In the genomic region with DNA sequence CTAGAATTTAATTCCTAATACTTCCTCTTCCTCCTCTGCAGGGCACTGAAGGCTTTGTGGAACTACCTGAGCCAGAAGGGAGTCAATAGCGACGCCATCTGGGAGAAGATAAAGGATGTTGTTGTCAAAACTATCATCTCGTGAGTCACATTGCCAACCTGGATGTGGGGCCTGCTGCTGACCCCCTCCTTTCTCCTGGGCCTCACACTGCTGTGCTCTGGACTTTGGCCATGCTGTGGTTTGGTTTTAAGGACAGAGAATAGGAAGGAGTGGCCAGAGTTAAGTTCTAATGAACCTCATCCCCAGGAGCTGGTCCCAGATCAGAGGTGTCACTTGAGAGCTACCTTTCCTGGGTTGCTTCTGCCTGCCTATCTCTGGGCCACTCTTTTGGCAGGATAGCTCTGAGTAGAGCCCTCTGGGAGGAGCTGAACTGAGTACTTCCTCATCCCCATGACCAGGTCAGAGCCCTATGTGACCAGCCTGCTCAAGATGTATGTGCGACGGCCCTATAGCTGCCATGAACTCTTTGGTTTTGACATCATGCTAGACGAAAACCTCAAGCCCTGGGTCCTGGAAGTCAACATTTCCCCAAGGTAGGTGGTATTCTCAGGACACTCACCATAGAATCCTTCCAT, we compare ENCODE assay signal across 1 cellular context.
TF ChIP-seq lines count a peak whose summit lies in the region.

No MANE protein-coding gene starts in this region.

TF ChIP-seq in HepG2, 621 proteins besides CTCF, POLR2A, EP300 and RAD21 (continued from another document and continues in another):
- TF ChIP-seq ZNF331 (CRISPR knock-in tag; IDR thresholded peaks at IDR 0.05) (peak; percentile 80; the same call in 1 of the 2 replicates), ZKSCAN8 (CRISPR knock-in tag; IDR thresholded peaks at IDR 0.05; ENCODE audit: borderline replicate concordance) (no peak; the same call in 1 of the 2 replicates), HNRNPH1 (optimal IDR thresholded peaks at IDR 0.05; ENCODE audit: low read depth, low read length) (no peak), ZSCAN22 (CRISPR knock-in tag; IDR thresholded peaks at IDR 0.05) (no peak), TOE1 (CRISPR knock-in tag; IDR thresholded peaks at IDR 0.05) (no peak), HOXA3 (CRISPR knock-in tag; IDR thresholded peaks at IDR 0.05) (peak; percentile 81), RXRB (CRISPR knock-in tag; IDR thresholded peaks at IDR 0.05; ENCODE audit: borderline replicate concordance) (peak; percentile 87), ARHGAP35 (CRISPR knock-in tag; IDR thresholded peaks at IDR 0.05; ENCODE audit: borderline replicate concordance) (0 out of 2 replicates have a peak, but pooled peaks have one; percentile 13), AGO2 (optimal IDR thresholded peaks at IDR 0.05; ENCODE audit: low read depth, low read length) (no peak), DPF2 (CRISPR knock-in tag; IDR thresholded peaks at IDR 0.05; ENCODE audit: borderline replicate concordance, low read depth) (no peak), ZNF605 (CRISPR knock-in tag; IDR thresholded peaks at IDR 0.05) (no peak), SRSF9 (IDR thresholded peaks at IDR 0.05; ENCODE audit: borderline replicate concordance, insufficient read depth, low read depth, low read length, poor library complexity, severe bottlenecking) (no peak), ZNF501 (CRISPR knock-in tag; IDR thresholded peaks at IDR 0.05) (peak; percentile 87), IKZF1 (IDR thresholded peaks at IDR 0.05) (no peak), ZNF883 (CRISPR knock-in tag; IDR thresholded peaks at IDR 0.05; ENCODE audit: not compliant biosample characterization) (no peak), ZNF430 (CRISPR knock-in tag; IDR thresholded peaks at IDR 0.05) (0 out of 2 replicates have a peak, but pooled peaks have one; percentile 35), TCF12 (IDR thresholded peaks at IDR 0.05) (no peak), TCF12 (CRISPR knock-in tag; IDR thresholded peaks at IDR 0.05) (no peak; the same call in 1 of the 2 replicates), ZNF879 (CRISPR knock-in tag; IDR thresholded peaks at IDR 0.05) (no peak), PAWR (CRISPR knock-in tag; IDR thresholded peaks at IDR 0.05; ENCODE audit: borderline replicate concordance) (no peak), ZSCAN20 (CRISPR knock-in tag; IDR thresholded peaks at IDR 0.05; ENCODE audit: borderline replicate concordance) (no peak), KAT8 (CRISPR knock-in tag; IDR thresholded peaks at IDR 0.05) (peak; percentile 78), DNMT1 (CRISPR knock-in tag; IDR thresholded peaks at IDR 0.05) (no peak), ZNF280B (CRISPR knock-in tag; IDR thresholded peaks at IDR 0.05; ENCODE audit: borderline replicate concordance) (no peak), REXO4 (CRISPR knock-in tag; IDR thresholded peaks at IDR 0.05; ENCODE audit: borderline replicate concordance) (no peak), NFE2L2 (IDR thresholded peaks at IDR 0.05; ENCODE audit: low read length) (no peak), ZNF263 (CRISPR knock-in tag; IDR thresholded peaks at IDR 0.05) (peak; percentile 55), ZSCAN5A (CRISPR knock-in tag; IDR thresholded peaks at IDR 0.05; ENCODE audit: borderline replicate concordance) (no peak), ZNF350 (CRISPR knock-in tag; IDR thresholded peaks at IDR 0.05; ENCODE audit: borderline replicate concordance, low read depth) (peak; percentile 73; the same call in 1 of the 2 replicates), EZH2 (conservative IDR thresholded peaks at IDR 0.05; ENCODE audit: low read depth, low read length) (no peak), ZIK1 (CRISPR knock-in tag; IDR thresholded peaks at IDR 0.05; ENCODE audit: borderline replicate concordance, low read depth) (no peak), SP5 (CRISPR knock-in tag; IDR thresholded peaks at IDR 0.05; ENCODE audit: borderline replicate concordance, low read depth) (peak; percentile 67), ZNF850 (CRISPR knock-in tag; conservative IDR thresholded peaks at IDR 0.05) (no peak), MTF1 (CRISPR knock-in tag; IDR thresholded peaks at IDR 0.05) (no peak), THYN1 (CRISPR knock-in tag; IDR thresholded peaks at IDR 0.05; ENCODE audit: borderline replicate concordance, low read depth) (no peak), ZBTB44 (CRISPR knock-in tag; IDR thresholded peaks at IDR 0.05) (0 out of 2 replicates have a peak, but pooled peaks have one; percentile 62), KDM5B (CRISPR knock-in tag; IDR thresholded peaks at IDR 0.05; ENCODE audit: borderline replicate concordance) (0 out of 2 replicates have a peak, but pooled peaks have one; percentile 17), ZNF780A (CRISPR knock-in tag; IDR thresholded peaks at IDR 0.05) (no peak), ZNF276 (CRISPR knock-in tag; IDR thresholded peaks at IDR 0.05; ENCODE audit: low read depth) (no peak), KMT2B (CRISPR knock-in tag; IDR thresholded peaks at IDR 0.05) (no peak), ZNF224 (CRISPR knock-in tag; IDR thresholded peaks at IDR 0.05) (no peak), SOX5 (CRISPR knock-in tag; IDR thresholded peaks at IDR 0.05; ENCODE audit: borderline replicate concordance) (peak; percentile 92), MXD4 (CRISPR knock-in tag; IDR thresholded peaks at IDR 0.05) (no peak), ZNF33A (CRISPR knock-in tag; IDR thresholded peaks at IDR 0.05; ENCODE audit: borderline replicate concordance) (no peak), ATF7-NPFF (CRISPR knock-in tag; IDR thresholded peaks at IDR 0.05; ENCODE audit: low read depth) (0 out of 2 replicates have a peak, but pooled peaks have one; percentile 39)
- TF ChIP-seq, protein P1, sequence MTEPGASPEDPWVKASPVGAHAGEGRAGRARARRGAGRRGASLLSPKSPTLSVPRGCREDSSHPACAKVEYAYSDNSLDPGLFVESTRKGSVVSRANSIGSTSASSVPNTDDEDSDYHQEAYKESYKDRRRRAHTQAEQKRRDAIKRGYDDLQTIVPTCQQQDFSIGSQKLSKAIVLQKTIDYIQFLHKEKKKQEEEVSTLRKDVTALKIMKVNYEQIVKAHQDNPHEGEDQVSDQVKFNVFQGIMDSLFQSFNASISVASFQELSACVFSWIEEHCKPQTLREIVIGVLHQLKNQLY (CRISPR knock-in tag; IDR thresholded peaks at IDR 0.05), result no peak
- TF ChIP-seq, protein P2, sequence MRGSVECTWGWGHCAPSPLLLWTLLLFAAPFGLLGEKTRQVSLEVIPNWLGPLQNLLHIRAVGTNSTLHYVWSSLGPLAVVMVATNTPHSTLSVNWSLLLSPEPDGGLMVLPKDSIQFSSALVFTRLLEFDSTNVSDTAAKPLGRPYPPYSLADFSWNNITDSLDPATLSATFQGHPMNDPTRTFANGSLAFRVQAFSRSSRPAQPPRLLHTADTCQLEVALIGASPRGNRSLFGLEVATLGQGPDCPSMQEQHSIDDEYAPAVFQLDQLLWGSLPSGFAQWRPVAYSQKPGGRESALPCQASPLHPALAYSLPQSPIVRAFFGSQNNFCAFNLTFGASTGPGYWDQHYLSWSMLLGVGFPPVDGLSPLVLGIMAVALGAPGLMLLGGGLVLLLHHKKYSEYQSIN (CRISPR knock-in tag; IDR thresholded peaks at IDR 0.05; ENCODE audit: borderline replicate concordance), result no peak
- TF ChIP-seq, protein P3, sequence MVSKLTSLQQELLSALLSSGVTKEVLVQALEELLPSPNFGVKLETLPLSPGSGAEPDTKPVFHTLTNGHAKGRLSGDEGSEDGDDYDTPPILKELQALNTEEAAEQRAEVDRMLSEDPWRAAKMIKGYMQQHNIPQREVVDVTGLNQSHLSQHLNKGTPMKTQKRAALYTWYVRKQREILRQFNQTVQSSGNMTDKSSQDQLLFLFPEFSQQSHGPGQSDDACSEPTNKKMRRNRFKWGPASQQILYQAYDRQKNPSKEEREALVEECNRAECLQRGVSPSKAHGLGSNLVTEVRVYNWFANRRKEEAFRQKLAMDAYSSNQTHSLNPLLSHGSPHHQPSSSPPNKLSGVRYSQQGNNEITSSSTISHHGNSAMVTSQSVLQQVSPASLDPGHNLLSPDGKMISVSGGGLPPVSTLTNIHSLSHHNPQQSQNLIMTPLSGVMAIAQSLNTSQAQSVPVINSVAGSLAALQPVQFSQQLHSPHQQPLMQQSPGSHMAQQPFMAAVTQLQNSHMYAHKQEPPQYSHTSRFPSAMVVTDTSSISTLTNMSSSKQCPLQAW (CRISPR knock-in tag; IDR thresholded peaks at IDR 0.05), result peak; percentile 89
- TF ChIP-seq, protein P4, sequence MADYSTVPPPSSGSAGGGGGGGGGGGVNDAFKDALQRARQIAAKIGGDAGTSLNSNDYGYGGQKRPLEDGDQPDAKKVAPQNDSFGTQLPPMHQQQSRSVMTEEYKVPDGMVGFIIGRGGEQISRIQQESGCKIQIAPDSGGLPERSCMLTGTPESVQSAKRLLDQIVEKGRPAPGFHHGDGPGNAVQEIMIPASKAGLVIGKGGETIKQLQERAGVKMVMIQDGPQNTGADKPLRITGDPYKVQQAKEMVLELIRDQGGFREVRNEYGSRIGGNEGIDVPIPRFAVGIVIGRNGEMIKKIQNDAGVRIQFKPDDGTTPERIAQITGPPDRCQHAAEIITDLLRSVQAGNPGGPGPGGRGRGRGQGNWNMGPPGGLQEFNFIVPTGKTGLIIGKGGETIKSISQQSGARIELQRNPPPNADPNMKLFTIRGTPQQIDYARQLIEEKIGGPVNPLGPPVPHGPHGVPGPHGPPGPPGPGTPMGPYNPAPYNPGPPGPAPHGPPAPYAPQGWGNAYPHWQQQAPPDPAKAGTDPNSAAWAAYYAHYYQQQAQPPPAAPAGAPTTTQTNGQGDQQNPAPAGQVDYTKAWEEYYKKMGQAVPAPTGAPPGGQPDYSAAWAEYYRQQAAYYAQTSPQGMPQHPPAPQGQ (CRISPR knock-in tag; IDR thresholded peaks at IDR 0.05; ENCODE audit: borderline replicate concordance), result no peak
- TF ChIP-seq, protein P5, sequence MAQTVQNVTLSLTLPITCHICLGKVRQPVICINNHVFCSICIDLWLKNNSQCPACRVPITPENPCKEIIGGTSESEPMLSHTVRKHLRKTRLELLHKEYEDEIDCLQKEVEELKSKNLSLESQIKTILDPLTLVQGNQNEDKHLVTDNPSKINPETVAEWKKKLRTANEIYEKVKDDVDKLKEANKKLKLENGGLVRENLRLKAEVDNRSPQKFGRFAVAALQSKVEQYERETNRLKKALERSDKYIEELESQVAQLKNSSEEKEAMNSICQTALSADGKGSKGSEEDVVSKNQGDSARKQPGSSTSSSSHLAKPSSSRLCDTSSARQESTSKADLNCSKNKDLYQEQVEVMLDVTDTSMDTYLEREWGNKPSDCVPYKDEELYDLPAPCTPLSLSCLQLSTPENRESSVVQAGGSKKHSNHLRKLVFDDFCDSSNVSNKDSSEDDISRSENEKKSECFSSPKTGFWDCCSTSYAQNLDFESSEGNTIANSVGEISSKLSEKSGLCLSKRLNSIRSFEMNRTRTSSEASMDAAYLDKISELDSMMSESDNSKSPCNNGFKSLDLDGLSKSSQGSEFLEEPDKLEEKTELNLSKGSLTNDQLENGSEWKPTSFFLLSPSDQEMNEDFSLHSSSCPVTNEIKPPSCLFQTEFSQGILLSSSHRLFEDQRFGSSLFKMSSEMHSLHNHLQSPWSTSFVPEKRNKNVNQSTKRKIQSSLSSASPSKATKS (CRISPR knock-in tag; IDR thresholded peaks at IDR 0.05), result no peak
